ENCODE assay signal across 9 cellular contexts in the genomic region with DNA sequence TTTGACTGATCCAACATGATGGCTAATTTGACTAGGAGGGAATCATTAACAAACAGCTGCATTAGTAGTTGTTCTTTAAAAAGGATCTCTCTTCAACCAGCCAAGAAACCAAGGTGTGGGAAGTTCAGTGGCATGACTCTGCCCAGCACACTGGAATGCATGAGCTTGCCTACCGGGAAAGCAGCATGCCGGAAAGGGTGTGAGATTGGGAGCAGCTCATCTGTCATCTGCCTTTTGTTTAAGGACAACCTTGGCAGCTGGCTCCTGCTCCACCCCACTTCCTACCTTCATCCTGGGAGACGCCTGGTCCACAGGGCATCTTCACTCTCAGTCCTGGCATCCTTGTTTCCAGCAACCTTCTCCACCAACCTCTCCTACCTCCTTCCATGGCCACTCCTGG. TPM values are rescaled to one million over a fixed set of nuclear protein-coding genes. Genes with fewer than 3 reads are reported as not detected.
DNase-seq lines count a peak whose midpoint lies in the region; ATAC-seq, FAIRE-seq and TF ChIP-seq lines count a peak whose summit lies in the region.
"Not testable (repeated sequence)": the region's sequence is repeated elsewhere in the genome, so short reads cannot be mapped to it uniquely, and the experiment has no call there.
"Had no signal": no experiment of that assay in that cellular context is flagged by ENCODE, and none has a peak within 500 bp of the region (broad histone marks: within the 10 kb centered on the region; RNA-seq: fewer than 3 reads in every experiment).

No MANE protein-coding gene starts in this region.

- BruUV-seq in MCF 10A (replicated peaks; lab: Mats Ljungman, UMichigan), result not testable (repeated sequence)

- not testable (repeated sequence) for H3K4me3 Mint-ChIP-seq in MCF 10A (ENCODE audit: unreplicated experiment); stimulated activated effector memory CD8-positive, alpha-beta T cell treated with anti-CD3 and anti-CD28 coated beads, Interleukin-12 subunit alpha, Interleukin-12 subunit beta, amount 100 ng/mL, for 72 hours

- not testable (repeated sequence) for H4K20me1 ChIP-seq in keratinocyte (ENCODE audit: control insufficient read depth, extremely low read depth, insufficient read depth, low read length)

- not testable (repeated sequence) for H3K27me3 ChIP-seq in esophagus squamous epithelium; keratinocyte (ENCODE audit: control insufficient read depth, extremely low read depth, insufficient read depth, low read length)

- intact Hi-C loops in MCF 10A (cut with micrococcal nuclease); esophagus squamous epithelium (cut with DNase I); left cardiac atrium (cut with DNase I): not testable (repeated sequence)

- H3K36me3 ChIP-seq in esophagus squamous epithelium; keratinocyte (ENCODE audit: control insufficient read depth in 2 of 2, extremely low read depth in 1 of 2, insufficient read depth in 2 of 2, low read length in 2 of 2): not testable (repeated sequence)

- DNase-seq in MCF 10A (ENCODE audit: unreplicated experiment) (peak; percentile 43), epithelial cell of esophagus (ENCODE audit: low read depth) (peak; percentile 67)
- not testable (repeated sequence) for DNase-seq in esophagus squamous epithelium (lab: John Stamatoyannopoulos, UW); left cardiac atrium; keratinocyte (ENCODE audit: low read depth, low spot score); omental fat pad (ENCODE audit: low spot score); stimulated activated effector memory CD8-positive, alpha-beta T cell treated with anti-CD3 and anti-CD28 coated beads, Interleukin-12 subunit alpha, Interleukin-12 subunit beta, amount 100 ng/mL, for 72 hours (ENCODE audit: low spot score in 2 of 2)

- FAIRE-seq in keratinocyte (lab: Jason Lieb, UNC), result peak; percentile 77

- not testable (repeated sequence) for H3K9me1 ChIP-seq in keratinocyte (ENCODE audit: control insufficient read depth, extremely low read depth, insufficient read depth, low read length)

- peaks cover 33% of the 10 kb centered on the region for H3K4me1 Mint-ChIP-seq in MCF 10A (ENCODE audit: insufficient read depth, unreplicated experiment)
- H3K4me1 Mint-ChIP-seq in stimulated activated effector memory CD8-positive, alpha-beta T cell treated with anti-CD3 and anti-CD28 coated beads, Interleukin-12 subunit alpha, Interleukin-12 subunit beta, amount 100 ng/mL, for 72 hours, result peaks cover 28% of the 10 kb centered on the region

- H3K27ac Mint-ChIP-seq in MCF 10A (ENCODE audit: low read depth, unreplicated experiment), result not testable (repeated sequence)
- H3K27ac Mint-ChIP-seq in stimulated activated effector memory CD8-positive, alpha-beta T cell treated with anti-CD3 and anti-CD28 coated beads, Interleukin-12 subunit alpha, Interleukin-12 subunit beta, amount 100 ng/mL, for 72 hours, result peak overlapping the region; percentile 79

- dilution Hi-C loops in keratinocyte (cut with MboI; ENCODE audit: extremely low pct_ligation_motif_present, low sequenced_read_pairs), result not testable (repeated sequence)

- H3K27me3 Mint-ChIP-seq in MCF 10A (ENCODE audit: insufficient read depth, unreplicated experiment), result not testable (repeated sequence)

- not testable (repeated sequence) for TF ChIP-seq POLR2A in esophagus squamous epithelium (IDR thresholded peaks at IDR 0.05)

- H3K27ac ChIP-seq in esophagus squamous epithelium, result peak overlapping the region; percentile 16 to 53 (median 36)
- not testable (repeated sequence) for H3K27ac ChIP-seq in keratinocyte (ENCODE audit: control insufficient read depth, insufficient read depth, low read length)

- ATAC-seq in left cardiac atrium, result peak; percentile 39 to 73
- ATAC-seq in omental fat pad (ENCODE audit: low FRiP score), result peak; percentile 35
- not testable (repeated sequence) for ATAC-seq in stimulated activated effector memory CD8-positive, alpha-beta T cell treated with anti-CD3 and anti-CD28 coated beads, Interleukin-12 subunit alpha, Interleukin-12 subunit beta, amount 100 ng/mL, for 72 hours

- H3K9ac ChIP-seq in keratinocyte (ENCODE audit: control insufficient read depth, extremely low read depth, insufficient read depth, low read length), result not testable (repeated sequence)

- CTCF ChIA-PET in MCF 10A (lab: Yijun Ruan, JAX), result interaction anchor here (0.5 to 0.7 kb wide), 2 partner anchors 17 to 22 kb away, joined by 3 read pairs; no protein-coding TSS in a partner anchor

- H3K4me1 ChIP-seq in esophagus squamous epithelium (peaks cover 9 to 60% (median 30%) of the 10 kb centered on the region in 3 donors), keratinocyte (ENCODE audit: control insufficient read depth, extremely low read depth, insufficient read depth, low read length) (peaks cover 16% of the 10 kb centered on the region)

- not testable (repeated sequence) for H2AFZ ChIP-seq in keratinocyte (ENCODE audit: control insufficient read depth, low read length)

- POLR2A ChIA-PET in MCF 10A (lab: Yijun Ruan, JAX), result not testable (repeated sequence)

- not testable (repeated sequence) for H3K9me3 ChIP-seq in esophagus squamous epithelium; keratinocyte (ENCODE audit: control insufficient read depth, low read depth, low read length)

- not testable (repeated sequence) for H3K9me3 Mint-ChIP-seq in MCF 10A (ENCODE audit: unreplicated experiment); stimulated activated effector memory CD8-positive, alpha-beta T cell treated with anti-CD3 and anti-CD28 coated beads, Interleukin-12 subunit alpha, Interleukin-12 subunit beta, amount 100 ng/mL, for 72 hours

- H3K79me2 ChIP-seq in keratinocyte (ENCODE audit: control insufficient read depth, insufficient read depth, low read length), result not testable (repeated sequence)

- not testable (repeated sequence) for H3K4me2 ChIP-seq in keratinocyte (ENCODE audit: control insufficient read depth, extremely low read depth, insufficient read depth, low read depth, low read length)

- WGBS in esophagus squamous epithelium, 2 donors, result 39 to 43% methylated on average over 3 of the region's 3 CpGs

- H3K4me3 ChIP-seq in epithelial cell of esophagus (ENCODE audit: low read length); esophagus squamous epithelium; keratinocyte (ENCODE audit: control insufficient read depth in 2 of 3, extremely low read depth in 1 of 3, insufficient read depth in 2 of 3, low read depth in 1 of 3, low read length in 3 of 3): not testable (repeated sequence)

- peaks cover 34% of the 10 kb centered on the region for H3K36me3 Mint-ChIP-seq in MCF 10A (ENCODE audit: insufficient read depth, unreplicated experiment)
- H3K36me3 Mint-ChIP-seq in stimulated activated effector memory CD8-positive, alpha-beta T cell treated with anti-CD3 and anti-CD28 coated beads, Interleukin-12 subunit alpha, Interleukin-12 subunit beta, amount 100 ng/mL, for 72 hours, result not testable (repeated sequence)

- TF ChIP-seq CTCF in MCF 10A (IDR thresholded peaks at IDR 0.05; ENCODE audit: unreplicated experiment); epithelial cell of esophagus (IDR thresholded peaks at IDR 0.05; ENCODE audit: insufficient read depth, low read depth, low read length, missing control alignments); esophagus squamous epithelium (IDR thresholded peaks at IDR 0.05); keratinocyte (optimal IDR thresholded peaks at IDR 0.05 in 1 of 3, IDR thresholded peaks at IDR 0.05 in 1 of 3, conservative IDR thresholded peaks at IDR 0.05 in 1 of 3; ENCODE audit: extremely low read depth in 1 of 3, insufficient read depth in 2 of 3, low read length in 3 of 3); omental fat pad (IDR thresholded peaks at IDR 0.05): not testable (repeated sequence)

RNA-seq across cellular contexts. Expression of gene EVA1C, which starts 33.9 kb away (rescaled TPM):
- total RNA-seq in MCF 10A (2022) (16.8 and 22.2 TPM in 2 replicates), esophagus squamous epithelium (10 to 100 TPM; 12.7 to 39.9 (median 24.4) TPM), left cardiac atrium (10 to 100 TPM; 22.1 to 52.8 TPM), omental fat pad (100 to 1,000 TPM in 1 of 4 donors, 10 to 100 TPM in 3; 41.1 to 108 (median 75.9) TPM)
- 6.1 to 15.3 TPM (median 10.8 TPM) in 3 replicates for polyA plus RNA-seq in keratinocyte
- polyA plus RNA-seq in keratinocyte (2011; ENCODE audit: low read depth), result 7.1 TPM
- 7.3 and 14.3 TPM in 2 replicates for polyA plus RNA-seq in keratinocyte (2011; cell fraction: cytosol; rRNA removed)
- polyA plus RNA-seq in keratinocyte (2011; cell fraction: nucleus; rRNA removed), result 6.8 TPM in 2 replicates
- polyA plus RNA-seq in keratinocyte (2012; ENCODE audit: low replicate concordance), result 12.5 and 13.1 TPM in 2 replicates
- polyA minus RNA-seq in keratinocyte, result 6.5 to 13.9 TPM (median 10.0 TPM) in 3 replicates
- polyA minus RNA-seq in keratinocyte (2011; cell fraction: cytosol; rRNA and poly(A)+ RNA removed), result 8.1 TPM
- 4.5 and 5.2 TPM in 2 replicates for polyA minus RNA-seq in keratinocyte (2011; cell fraction: nucleus; rRNA and poly(A)+ RNA removed)
- total RNA-seq: G401, GM12878 had no signal

RNA-seq across cellular contexts. Expression of gene URB1, which starts 53.6 kb away (rescaled TPM):
- 32.3 and 43.5 TPM in 2 replicates for total RNA-seq in MCF 10A (2022)
- 10 to 100 TPM; 11.1 to 24.8 (median 17.9) TPM for total RNA-seq in esophagus squamous epithelium
- total RNA-seq in left cardiac atrium, result 10 to 100 TPM in 1 of 2 donors, 1 to 10 TPM in 1; 8.5 to 13.5 TPM
- polyA plus RNA-seq in keratinocyte, result 7.3 to 11.3 TPM (median 9.0 TPM) in 3 replicates
- 4.9 TPM for polyA plus RNA-seq in keratinocyte (2011; ENCODE audit: low read depth)
- polyA plus RNA-seq in keratinocyte (2011; cell fraction: cytosol; rRNA removed), result 5.5 and 6.0 TPM in 2 replicates
- 26.3 and 27.4 TPM in 2 replicates for polyA plus RNA-seq in keratinocyte (2011; cell fraction: nucleus; rRNA removed)
- 7.1 and 15.0 TPM in 2 replicates for polyA plus RNA-seq in keratinocyte (2012; ENCODE audit: low replicate concordance)
- polyA minus RNA-seq in keratinocyte, result 20.4 to 31.0 TPM (median 28.1 TPM) in 3 replicates
- polyA minus RNA-seq in keratinocyte (2011; cell fraction: cytosol; rRNA and poly(A)+ RNA removed), result 15.7 TPM
- 53.4 and 72.7 TPM in 2 replicates for polyA minus RNA-seq in keratinocyte (2011; cell fraction: nucleus; rRNA and poly(A)+ RNA removed)
- total RNA-seq in omental fat pad, result 10 to 100 TPM; 17.3 to 48.5 (median 17.4) TPM
